Comparison of ENCODE assay signal across 1 cellular context in the genomic region with DNA sequence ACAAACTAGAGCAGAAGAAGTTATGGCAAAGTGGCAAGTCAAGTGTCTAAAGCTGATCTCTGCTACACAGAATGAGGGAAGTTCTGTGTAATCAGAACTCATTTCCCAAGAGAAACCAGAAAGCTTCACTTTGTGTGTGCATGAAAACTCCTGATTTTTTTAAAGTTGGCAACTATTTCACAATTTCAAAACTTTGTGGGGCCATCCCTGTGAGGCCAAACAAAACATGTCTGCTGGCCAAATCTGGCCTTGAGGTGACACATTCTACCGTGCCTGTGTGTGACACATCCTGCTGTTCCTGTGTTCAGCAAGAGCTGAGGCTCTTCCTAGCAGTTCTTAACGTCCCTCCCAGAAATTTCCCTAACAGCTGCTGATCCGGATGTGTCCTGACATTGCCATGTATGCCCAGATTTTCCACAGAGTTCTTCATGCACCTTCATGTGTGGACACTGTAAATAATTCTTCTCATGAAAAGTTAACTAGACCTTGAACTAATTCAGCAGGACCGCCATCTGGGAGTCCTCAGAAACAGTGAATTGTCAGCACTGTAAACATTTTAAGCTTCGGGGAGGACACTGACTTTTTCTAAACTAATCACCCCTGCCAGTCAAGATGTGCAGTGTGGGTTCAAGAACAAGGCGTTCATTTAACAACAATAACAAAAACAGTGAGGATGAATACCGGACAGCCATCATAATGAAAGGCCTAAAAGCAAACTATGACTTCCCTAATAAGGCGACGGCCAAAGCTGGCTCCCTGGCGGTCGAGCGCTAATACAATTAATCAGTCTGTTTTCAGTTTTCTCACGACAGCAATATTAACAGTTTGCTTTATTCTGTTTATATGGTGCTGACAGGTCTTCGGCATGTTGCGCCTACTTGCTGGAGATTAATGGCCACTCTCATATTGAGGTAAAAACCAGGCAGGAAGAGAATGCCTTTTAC.
TF ChIP-seq lines count a peak whose summit lies in the region.

No MANE protein-coding gene starts in this region.

TF ChIP-seq in HepG2, 621 proteins besides CTCF, POLR2A, EP300 and RAD21 (continued from another document and continues in another):
- TF ChIP-seq, protein P1, sequence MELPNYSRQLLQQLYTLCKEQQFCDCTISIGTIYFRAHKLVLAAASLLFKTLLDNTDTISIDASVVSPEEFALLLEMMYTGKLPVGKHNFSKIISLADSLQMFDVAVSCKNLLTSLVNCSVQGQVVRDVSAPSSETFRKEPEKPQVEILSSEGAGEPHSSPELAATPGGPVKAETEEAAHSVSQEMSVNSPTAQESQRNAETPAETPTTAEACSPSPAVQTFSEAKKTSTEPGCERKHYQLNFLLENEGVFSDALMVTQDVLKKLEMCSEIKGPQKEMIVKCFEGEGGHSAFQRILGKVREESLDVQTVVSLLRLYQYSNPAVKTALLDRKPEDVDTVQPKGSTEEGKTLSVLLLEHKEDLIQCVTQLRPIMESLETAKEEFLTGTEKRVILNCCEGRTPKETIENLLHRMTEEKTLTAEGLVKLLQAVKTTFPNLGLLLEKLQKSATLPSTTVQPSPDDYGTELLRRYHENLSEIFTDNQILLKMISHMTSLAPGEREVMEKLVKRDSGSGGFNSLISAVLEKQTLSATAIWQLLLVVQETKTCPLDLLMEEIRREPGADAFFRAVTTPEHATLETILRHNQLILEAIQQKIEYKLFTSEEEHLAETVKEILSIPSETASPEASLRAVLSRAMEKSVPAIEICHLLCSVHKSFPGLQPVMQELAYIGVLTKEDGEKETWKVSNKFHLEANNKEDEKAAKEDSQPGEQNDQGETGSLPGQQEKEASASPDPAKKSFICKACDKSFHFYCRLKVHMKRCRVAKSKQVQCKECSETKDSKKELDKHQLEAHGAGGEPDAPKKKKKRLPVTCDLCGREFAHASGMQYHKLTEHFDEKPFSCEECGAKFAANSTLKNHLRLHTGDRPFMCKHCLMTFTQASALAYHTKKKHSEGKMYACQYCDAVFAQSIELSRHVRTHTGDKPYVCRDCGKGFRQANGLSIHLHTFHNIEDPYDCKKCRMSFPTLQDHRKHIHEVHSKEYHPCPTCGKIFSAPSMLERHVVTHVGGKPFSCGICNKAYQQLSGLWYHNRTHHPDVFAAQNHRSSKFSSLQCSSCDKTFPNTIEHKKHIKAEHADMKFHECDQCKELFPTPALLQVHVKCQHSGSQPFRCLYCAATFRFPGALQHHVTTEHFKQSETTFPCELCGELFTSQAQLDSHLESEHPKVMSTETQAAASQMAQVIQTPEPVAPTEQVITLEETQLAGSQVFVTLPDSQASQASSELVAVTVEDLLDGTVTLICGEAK (IDR thresholded peaks at IDR 0.05): no peak
- TF ChIP-seq, protein P1 (CRISPR knock-in tag; IDR thresholded peaks at IDR 0.05): peak; percentile 72
- peak; percentile 35; the same call in 1 of the 2 replicates for TF ChIP-seq NFKBIZ (CRISPR knock-in tag; IDR thresholded peaks at IDR 0.05)
- peak; percentile 72; the same call in 1 of the 2 replicates for TF ChIP-seq RFXAP (CRISPR knock-in tag; IDR thresholded peaks at IDR 0.05; ENCODE audit: borderline replicate concordance)
- TF ChIP-seq ONECUT2 (CRISPR knock-in tag; IDR thresholded peaks at IDR 0.05): peak; percentile 44; the same call in 1 of the 2 replicates
- TF ChIP-seq GPN1 (CRISPR knock-in tag; IDR thresholded peaks at IDR 0.05; ENCODE audit: borderline replicate concordance): no peak
- TF ChIP-seq POGZ (CRISPR knock-in tag; IDR thresholded peaks at IDR 0.05): peak; percentile 92
- TF ChIP-seq, protein P2, sequence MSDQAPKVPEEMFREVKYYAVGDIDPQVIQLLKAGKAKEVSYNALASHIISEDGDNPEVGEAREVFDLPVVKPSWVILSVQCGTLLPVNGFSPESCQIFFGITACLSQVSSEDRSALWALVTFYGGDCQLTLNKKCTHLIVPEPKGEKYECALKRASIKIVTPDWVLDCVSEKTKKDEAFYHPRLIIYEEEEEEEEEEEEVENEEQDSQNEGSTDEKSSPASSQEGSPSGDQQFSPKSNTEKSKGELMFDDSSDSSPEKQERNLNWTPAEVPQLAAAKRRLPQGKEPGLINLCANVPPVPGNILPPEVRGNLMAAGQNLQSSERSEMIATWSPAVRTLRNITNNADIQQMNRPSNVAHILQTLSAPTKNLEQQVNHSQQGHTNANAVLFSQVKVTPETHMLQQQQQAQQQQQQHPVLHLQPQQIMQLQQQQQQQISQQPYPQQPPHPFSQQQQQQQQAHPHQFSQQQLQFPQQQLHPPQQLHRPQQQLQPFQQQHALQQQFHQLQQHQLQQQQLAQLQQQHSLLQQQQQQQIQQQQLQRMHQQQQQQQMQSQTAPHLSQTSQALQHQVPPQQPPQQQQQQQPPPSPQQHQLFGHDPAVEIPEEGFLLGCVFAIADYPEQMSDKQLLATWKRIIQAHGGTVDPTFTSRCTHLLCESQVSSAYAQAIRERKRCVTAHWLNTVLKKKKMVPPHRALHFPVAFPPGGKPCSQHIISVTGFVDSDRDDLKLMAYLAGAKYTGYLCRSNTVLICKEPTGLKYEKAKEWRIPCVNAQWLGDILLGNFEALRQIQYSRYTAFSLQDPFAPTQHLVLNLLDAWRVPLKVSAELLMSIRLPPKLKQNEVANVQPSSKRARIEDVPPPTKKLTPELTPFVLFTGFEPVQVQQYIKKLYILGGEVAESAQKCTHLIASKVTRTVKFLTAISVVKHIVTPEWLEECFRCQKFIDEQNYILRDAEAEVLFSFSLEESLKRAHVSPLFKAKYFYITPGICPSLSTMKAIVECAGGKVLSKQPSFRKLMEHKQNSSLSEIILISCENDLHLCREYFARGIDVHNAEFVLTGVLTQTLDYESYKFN (CRISPR knock-in tag; conservative IDR thresholded peaks at IDR 0.05): peak; percentile 84
- TF ChIP-seq TBP (CRISPR knock-in tag; IDR thresholded peaks at IDR 0.05): 0 out of 2 replicates have a peak, but pooled peaks have one; percentile 64
- TF ChIP-seq, protein P3, sequence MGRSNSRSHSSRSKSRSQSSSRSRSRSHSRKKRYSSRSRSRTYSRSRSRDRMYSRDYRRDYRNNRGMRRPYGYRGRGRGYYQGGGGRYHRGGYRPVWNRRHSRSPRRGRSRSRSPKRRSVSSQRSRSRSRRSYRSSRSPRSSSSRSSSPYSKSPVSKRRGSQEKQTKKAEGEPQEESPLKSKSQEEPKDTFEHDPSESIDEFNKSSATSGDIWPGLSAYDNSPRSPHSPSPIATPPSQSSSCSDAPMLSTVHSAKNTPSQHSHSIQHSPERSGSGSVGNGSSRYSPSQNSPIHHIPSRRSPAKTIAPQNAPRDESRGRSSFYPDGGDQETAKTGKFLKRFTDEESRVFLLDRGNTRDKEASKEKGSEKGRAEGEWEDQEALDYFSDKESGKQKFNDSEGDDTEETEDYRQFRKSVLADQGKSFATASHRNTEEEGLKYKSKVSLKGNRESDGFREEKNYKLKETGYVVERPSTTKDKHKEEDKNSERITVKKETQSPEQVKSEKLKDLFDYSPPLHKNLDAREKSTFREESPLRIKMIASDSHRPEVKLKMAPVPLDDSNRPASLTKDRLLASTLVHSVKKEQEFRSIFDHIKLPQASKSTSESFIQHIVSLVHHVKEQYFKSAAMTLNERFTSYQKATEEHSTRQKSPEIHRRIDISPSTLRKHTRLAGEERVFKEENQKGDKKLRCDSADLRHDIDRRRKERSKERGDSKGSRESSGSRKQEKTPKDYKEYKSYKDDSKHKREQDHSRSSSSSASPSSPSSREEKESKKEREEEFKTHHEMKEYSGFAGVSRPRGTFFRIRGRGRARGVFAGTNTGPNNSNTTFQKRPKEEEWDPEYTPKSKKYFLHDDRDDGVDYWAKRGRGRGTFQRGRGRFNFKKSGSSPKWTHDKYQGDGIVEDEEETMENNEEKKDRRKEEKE (IDR thresholded peaks at IDR 0.05): no peak
- TF ChIP-seq, protein P4, sequence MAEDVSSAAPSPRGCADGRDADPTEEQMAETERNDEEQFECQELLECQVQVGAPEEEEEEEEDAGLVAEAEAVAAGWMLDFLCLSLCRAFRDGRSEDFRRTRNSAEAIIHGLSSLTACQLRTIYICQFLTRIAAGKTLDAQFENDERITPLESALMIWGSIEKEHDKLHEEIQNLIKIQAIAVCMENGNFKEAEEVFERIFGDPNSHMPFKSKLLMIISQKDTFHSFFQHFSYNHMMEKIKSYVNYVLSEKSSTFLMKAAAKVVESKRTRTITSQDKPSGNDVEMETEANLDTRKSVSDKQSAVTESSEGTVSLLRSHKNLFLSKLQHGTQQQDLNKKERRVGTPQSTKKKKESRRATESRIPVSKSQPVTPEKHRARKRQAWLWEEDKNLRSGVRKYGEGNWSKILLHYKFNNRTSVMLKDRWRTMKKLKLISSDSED (CRISPR knock-in tag; IDR thresholded peaks at IDR 0.05): no peak
- TF ChIP-seq HIVEP1 (CRISPR knock-in tag; IDR thresholded peaks at IDR 0.05): peak; percentile 68; the same call in 1 of the 2 replicates
- no peak for TF ChIP-seq ZNF44 (CRISPR knock-in tag; IDR thresholded peaks at IDR 0.05)
- peak; percentile 81; the same call in 1 of the 2 replicates for TF ChIP-seq RCOR2 (CRISPR knock-in tag; IDR thresholded peaks at IDR 0.05)
- peak; percentile 74; the same call in 1 of the 2 replicates for TF ChIP-seq ZSCAN20 (CRISPR knock-in tag; IDR thresholded peaks at IDR 0.05; ENCODE audit: borderline replicate concordance)
- TF ChIP-seq, protein P5, sequence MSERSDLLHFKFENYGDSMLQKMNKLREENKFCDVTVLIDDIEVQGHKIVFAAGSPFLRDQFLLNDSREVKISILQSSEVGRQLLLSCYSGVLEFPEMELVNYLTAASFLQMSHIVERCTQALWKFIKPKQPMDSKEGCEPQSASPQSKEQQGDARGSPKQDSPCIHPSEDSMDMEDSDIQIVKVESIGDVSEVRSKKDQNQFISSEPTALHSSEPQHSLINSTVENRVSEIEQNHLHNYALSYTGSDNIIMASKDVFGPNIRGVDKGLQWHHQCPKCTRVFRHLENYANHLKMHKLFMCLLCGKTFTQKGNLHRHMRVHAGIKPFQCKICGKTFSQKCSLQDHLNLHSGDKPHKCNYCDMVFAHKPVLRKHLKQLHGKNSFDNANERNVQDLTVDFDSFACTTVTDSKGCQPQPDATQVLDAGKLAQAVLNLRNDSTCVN (CRISPR knock-in tag; IDR thresholded peaks at IDR 0.05; ENCODE audit: borderline replicate concordance): peak; percentile 65; the same call in 1 of the 2 replicates
- TF ChIP-seq SMARCE1 (IDR thresholded peaks at IDR 0.05; ENCODE audit: borderline replicate concordance): no peak
- TF ChIP-seq, protein P6, sequence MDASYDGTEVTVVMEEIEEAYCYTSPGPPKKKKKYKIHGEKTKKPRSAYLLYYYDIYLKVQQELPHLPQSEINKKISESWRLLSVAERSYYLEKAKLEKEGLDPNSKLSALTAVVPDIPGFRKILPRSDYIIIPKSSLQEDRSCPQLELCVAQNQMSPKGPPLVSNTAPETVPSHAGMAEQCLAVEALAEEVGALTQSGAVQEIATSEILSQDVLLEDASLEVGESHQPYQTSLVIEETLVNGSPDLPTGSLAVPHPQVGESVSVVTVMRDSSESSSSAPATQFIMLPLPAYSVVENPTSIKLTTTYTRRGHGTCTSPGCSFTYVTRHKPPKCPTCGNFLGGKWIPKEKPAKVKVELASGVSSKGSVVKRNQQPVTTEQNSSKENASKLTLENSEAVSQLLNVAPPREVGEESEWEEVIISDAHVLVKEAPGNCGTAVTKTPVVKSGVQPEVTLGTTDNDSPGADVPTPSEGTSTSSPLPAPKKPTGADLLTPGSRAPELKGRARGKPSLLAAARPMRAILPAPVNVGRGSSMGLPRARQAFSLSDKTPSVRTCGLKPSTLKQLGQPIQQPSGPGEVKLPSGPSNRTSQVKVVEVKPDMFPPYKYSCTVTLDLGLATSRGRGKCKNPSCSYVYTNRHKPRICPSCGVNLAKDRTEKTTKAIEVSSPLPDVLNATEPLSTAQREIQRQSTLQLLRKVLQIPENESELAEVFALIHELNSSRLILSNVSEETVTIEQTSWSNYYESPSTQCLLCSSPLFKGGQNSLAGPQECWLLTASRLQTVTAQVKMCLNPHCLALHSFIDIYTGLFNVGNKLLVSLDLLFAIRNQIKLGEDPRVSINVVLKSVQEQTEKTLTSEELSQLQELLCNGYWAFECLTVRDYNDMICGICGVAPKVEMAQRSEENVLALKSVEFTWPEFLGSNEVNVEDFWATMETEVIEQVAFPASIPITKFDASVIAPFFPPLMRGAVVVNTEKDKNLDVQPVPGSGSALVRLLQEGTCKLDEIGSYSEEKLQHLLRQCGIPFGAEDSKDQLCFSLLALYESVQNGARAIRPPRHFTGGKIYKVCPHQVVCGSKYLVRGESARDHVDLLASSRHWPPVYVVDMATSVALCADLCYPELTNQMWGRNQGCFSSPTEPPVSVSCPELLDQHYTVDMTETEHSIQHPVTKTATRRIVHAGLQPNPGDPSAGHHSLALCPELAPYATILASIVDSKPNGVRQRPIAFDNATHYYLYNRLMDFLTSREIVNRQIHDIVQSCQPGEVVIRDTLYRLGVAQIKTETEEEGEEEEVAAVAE (CRISPR knock-in tag; IDR thresholded peaks at IDR 0.05; ENCODE audit: borderline replicate concordance): peak; percentile 50; the same call in 1 of the 2 replicates
- TF ChIP-seq KLF12 (CRISPR knock-in tag; IDR thresholded peaks at IDR 0.05; ENCODE audit: borderline replicate concordance): peak; percentile 59; the same call in 1 of the 2 replicates
- peak; percentile 60 for TF ChIP-seq SALL2 (CRISPR knock-in tag; IDR thresholded peaks at IDR 0.05)
